In the genomic region with DNA sequence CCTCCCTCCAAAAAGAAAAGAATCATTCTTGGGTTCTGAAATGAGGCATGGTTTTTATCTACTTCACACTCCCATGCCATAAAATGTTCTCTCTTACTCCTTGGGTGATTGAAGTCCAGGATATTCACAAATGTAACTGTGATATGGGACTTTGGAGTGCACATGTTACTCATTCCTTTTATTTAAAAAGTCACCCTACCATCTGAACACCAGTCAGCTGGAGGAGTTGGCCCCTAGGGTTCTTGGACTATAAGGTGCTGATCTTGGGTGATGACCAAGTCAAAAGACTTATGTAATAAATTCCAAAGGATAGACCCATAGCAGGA, we compare ENCODE assay signal across 1 cellular context.
TF ChIP-seq lines count a peak whose summit lies in the region.

No MANE protein-coding gene starts in this region.

TF ChIP-seq in IMR-90, 13 proteins besides CTCF, POLR2A, EP300 and RAD21:
- TF ChIP-seq RCOR1 (IDR thresholded peaks at IDR 0.05; ENCODE audit: insufficient replicate concordance, low read length) = no peak
- no peak for TF ChIP-seq SMC3 (IDR thresholded peaks at IDR 0.05; ENCODE audit: low read depth, low read length)
- TF ChIP-seq NFE2L2 (IDR thresholded peaks at IDR 0.05; ENCODE audit: low read depth, low read length) = no peak
- TF ChIP-seq, protein P1, sequence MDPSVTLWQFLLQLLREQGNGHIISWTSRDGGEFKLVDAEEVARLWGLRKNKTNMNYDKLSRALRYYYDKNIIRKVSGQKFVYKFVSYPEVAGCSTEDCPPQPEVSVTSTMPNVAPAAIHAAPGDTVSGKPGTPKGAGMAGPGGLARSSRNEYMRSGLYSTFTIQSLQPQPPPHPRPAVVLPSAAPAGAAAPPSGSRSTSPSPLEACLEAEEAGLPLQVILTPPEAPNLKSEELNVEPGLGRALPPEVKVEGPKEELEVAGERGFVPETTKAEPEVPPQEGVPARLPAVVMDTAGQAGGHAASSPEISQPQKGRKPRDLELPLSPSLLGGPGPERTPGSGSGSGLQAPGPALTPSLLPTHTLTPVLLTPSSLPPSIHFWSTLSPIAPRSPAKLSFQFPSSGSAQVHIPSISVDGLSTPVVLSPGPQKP (IDR thresholded peaks at IDR 0.05; ENCODE audit: borderline replicate concordance, low read depth, low read length) = no peak
- no peak for TF ChIP-seq MXI1 (IDR thresholded peaks at IDR 0.05; ENCODE audit: borderline replicate concordance, low read depth, low read length)
- TF ChIP-seq BHLHE40 (IDR thresholded peaks at IDR 0.05; ENCODE audit: low read depth, low read length) = no peak
- TF ChIP-seq CEBPB (IDR thresholded peaks at IDR 0.05; ENCODE audit: low read depth, low read length) = no peak
- TF ChIP-seq, protein P2, sequence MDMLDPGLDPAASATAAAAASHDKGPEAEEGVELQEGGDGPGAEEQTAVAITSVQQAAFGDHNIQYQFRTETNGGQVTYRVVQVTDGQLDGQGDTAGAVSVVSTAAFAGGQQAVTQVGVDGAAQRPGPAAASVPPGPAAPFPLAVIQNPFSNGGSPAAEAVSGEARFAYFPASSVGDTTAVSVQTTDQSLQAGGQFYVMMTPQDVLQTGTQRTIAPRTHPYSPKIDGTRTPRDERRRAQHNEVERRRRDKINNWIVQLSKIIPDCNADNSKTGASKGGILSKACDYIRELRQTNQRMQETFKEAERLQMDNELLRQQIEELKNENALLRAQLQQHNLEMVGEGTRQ (IDR thresholded peaks at IDR 0.05; ENCODE audit: low read depth, low read length) = no peak
- TF ChIP-seq RFX5 (IDR thresholded peaks at IDR 0.05; ENCODE audit: low read depth, low read length) = no peak
